In genomic region chr22:19988965-19989724, GRCh38 we compare ENCODE assay signal across 13 cellular contexts.
"Had no signal": no experiment of that assay in that cellular context is flagged by ENCODE, and none has a peak within 500 bp of the region (broad histone marks: within the 10 kb centered on the region; RNA-seq: fewer than 3 reads in every experiment).

No MANE protein-coding gene starts in this region.

- H3K36me3 ChIP-seq: ovary had no signal

- DNase-seq: activated CD4-positive, alpha-beta T cell treated with anti-CD3 and anti-CD28 coated beads for 48 hours; activated CD8-positive, alpha-beta memory T cell treated with anti-CD3 and anti-CD28 coated beads, Interleukin-2, amount 50 U/mL, for 48 hours; activated CD8-positive, alpha-beta T cell treated with anti-CD3 and anti-CD28 coated beads, Interleukin-2, amount 10 ng/mL, durations not matched to agents 7 days and 5 days; caudate nucleus; effector memory CD8-positive, alpha-beta T cell; hippocampal formation; small intestine had no signal

- H3K27ac Mint-ChIP-seq: activated CD8-positive, alpha-beta T cell treated with anti-CD3 and anti-CD28 coated beads, Interleukin-2, amount 10 ng/mL, durations not matched to agents 7 days and 5 days; memory B cell; natural killer cell treated with Interleukin-12 subunit alpha and Interleukin-12 subunit beta and Interleukin-15 and Interleukin-18, amount 100 ng/mL, for 72 hours; stimulated activated effector memory CD8-positive, alpha-beta T cell treated with anti-CD3 and anti-CD28 coated beads, Interleukin-12 subunit alpha, Interleukin-12 subunit beta, amount 100 ng/mL, for 72 hours; T-helper 1 cell treated with Interleukin-12 subunit alpha and Interleukin-12 subunit beta and Interleukin-4 antibody, amounts not matched to agents 30 μg/mL and 1 μg/mL, for 36 hours; WTC11 had no signal

- H3K36me3 Mint-ChIP-seq: memory B cell; natural killer cell treated with Interleukin-12 subunit alpha and Interleukin-12 subunit beta and Interleukin-15 and Interleukin-18, amount 100 ng/mL, for 72 hours; stimulated activated effector memory CD8-positive, alpha-beta T cell treated with anti-CD3 and anti-CD28 coated beads, Interleukin-12 subunit alpha, Interleukin-12 subunit beta, amount 100 ng/mL, for 72 hours; WTC11 had no signal

- H3K4me3 ChIP-seq: ovary had no signal

- ATAC-seq: activated CD8-positive, alpha-beta T cell treated with anti-CD3 and anti-CD28 coated beads, Interleukin-2, amount 10 ng/mL, durations not matched to agents 7 days and 5 days; effector memory CD8-positive, alpha-beta T cell; natural killer cell treated with Interleukin-12 subunit alpha and Interleukin-12 subunit beta and Interleukin-15 and Interleukin-18, amount 100 ng/mL, for 72 hours; stimulated activated effector memory CD8-positive, alpha-beta T cell treated with anti-CD3 and anti-CD28 coated beads, Interleukin-12 subunit alpha, Interleukin-12 subunit beta, amount 100 ng/mL, for 72 hours; WTC11 had no signal

- H3K4me3 Mint-ChIP-seq: activated CD8-positive, alpha-beta T cell treated with anti-CD3 and anti-CD28 coated beads, Interleukin-2, amount 10 ng/mL, durations not matched to agents 7 days and 5 days; memory B cell; T-helper 1 cell treated with Interleukin-12 subunit alpha and Interleukin-12 subunit beta and Interleukin-4 antibody, amounts not matched to agents 30 μg/mL and 1 μg/mL, for 36 hours; WTC11 had no signal

- H3K27me3 Mint-ChIP-seq: natural killer cell treated with Interleukin-12 subunit alpha and Interleukin-12 subunit beta and Interleukin-15 and Interleukin-18, amount 100 ng/mL, for 72 hours had no signal

- H3K9me3 Mint-ChIP-seq: effector memory CD8-positive, alpha-beta T cell; memory B cell; natural killer cell treated with Interleukin-12 subunit alpha and Interleukin-12 subunit beta and Interleukin-15 and Interleukin-18, amount 100 ng/mL, for 72 hours; stimulated activated effector memory CD8-positive, alpha-beta T cell treated with anti-CD3 and anti-CD28 coated beads, Interleukin-12 subunit alpha, Interleukin-12 subunit beta, amount 100 ng/mL, for 72 hours; T-helper 1 cell treated with Interleukin-12 subunit alpha and Interleukin-12 subunit beta and Interleukin-4 antibody, amounts not matched to agents 30 μg/mL and 1 μg/mL, for 36 hours; WTC11 had no signal

- H3K9me3 ChIP-seq: ovary had no signal

- H3K27me3 ChIP-seq: ovary had no signal

- H3K27ac ChIP-seq: ovary had no signal

- H3K4me1 Mint-ChIP-seq: stimulated activated effector memory CD8-positive, alpha-beta T cell treated with anti-CD3 and anti-CD28 coated beads, Interleukin-12 subunit alpha, Interleukin-12 subunit beta, amount 100 ng/mL, for 72 hours had no signal
